In the genomic region with DNA sequence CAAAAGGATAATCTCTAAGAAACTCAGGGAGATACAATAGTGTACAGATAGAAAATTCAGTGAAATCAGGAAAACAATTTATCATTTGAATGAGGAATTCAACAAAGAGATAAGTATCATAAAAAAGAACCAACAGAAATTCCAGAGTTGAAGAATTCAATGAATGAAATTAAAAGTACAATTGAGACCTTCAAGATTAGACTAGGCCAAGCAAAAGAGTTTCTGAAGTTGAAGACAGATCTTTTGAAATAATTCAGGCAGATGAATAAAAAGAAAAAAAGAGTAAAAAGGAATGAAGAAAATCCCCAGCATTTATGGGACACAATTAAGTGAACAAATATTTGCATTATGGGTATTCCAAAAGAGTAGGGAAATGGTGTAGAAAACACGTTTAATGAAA, we compare ENCODE assay signal across 29 cellular contexts.
"Had no signal": no experiment of that assay in that cellular context is flagged by ENCODE, and none has a peak within 500 bp of the region (broad histone marks: within the 10 kb centered on the region; RNA-seq: fewer than 3 reads in every experiment).

No MANE protein-coding gene starts in this region.

- H3K4me1 Mint-ChIP-seq: endodermal cell had no signal

- ATAC-seq: effector memory CD8-positive, alpha-beta T cell; esophagus mucosa; foreskin keratinocyte; gastrocnemius medialis; gastroesophageal sphincter; heart left ventricle; heart right ventricle had no signal

- H3K4me1 ChIP-seq: colonic mucosa, esophagus muscularis mucosa, esophagus squamous epithelium, foreskin keratinocyte, gastrocnemius medialis, gastroesophageal sphincter, heart left ventricle, heart right ventricle had no signal

- H3K4me3 Mint-ChIP-seq: dendritic cell treated with granulocyte-macrophage colony-stimulating factor and Interleukin-4, amounts not matched to agents 40 ng/mL and 50 ng/mL, for 4 days; effector memory CD8-positive, alpha-beta T cell; endodermal cell had no signal

- H3K36me3 ChIP-seq: colonic mucosa, esophagus muscularis mucosa, esophagus squamous epithelium, gastrocnemius medialis, gastroesophageal sphincter, heart left ventricle, heart right ventricle had no signal

- FAIRE-seq: colon, endometrium, endothelial cell of umbilical vein, frontal cortex had no signal

- H3K27me3 ChIP-seq: colonic mucosa, esophagus squamous epithelium, foreskin keratinocyte had no signal

- DNase-seq: cortex of kidney; dermis blood vessel endothelial cell; dorsolateral prefrontal cortex; effector CD4-positive, alpha-beta T cell; effector CD8-positive, alpha-beta T cell; effector memory CD4-positive, alpha-beta T cell; effector memory CD8-positive, alpha-beta T cell; erythroblast; esophagus squamous epithelium; foreskin fibroblast; foreskin keratinocyte; foreskin melanocyte; gastrocnemius medialis; glutamatergic neuron; head of caudate nucleus; heart right ventricle had no signal

- H3K4me3 ChIP-seq: colonic mucosa, coronary artery, dorsolateral prefrontal cortex, esophagus muscularis mucosa, esophagus squamous epithelium, gastrocnemius medialis, gastroesophageal sphincter, heart left ventricle, heart right ventricle had no signal

- H3K27ac Mint-ChIP-seq: effector memory CD8-positive, alpha-beta T cell; endodermal cell had no signal

- H3K9me3 ChIP-seq: colonic mucosa, gastrocnemius medialis had no signal

- H3K27ac ChIP-seq: colonic mucosa, coronary artery, dorsolateral prefrontal cortex, epithelial cell of prostate, esophagus muscularis mucosa, esophagus squamous epithelium, foreskin keratinocyte, gastrocnemius medialis, gastroesophageal sphincter, heart left ventricle, heart right ventricle had no signal
